32 cellular contexts compared by ENCODE assay signal in the genomic region with DNA sequence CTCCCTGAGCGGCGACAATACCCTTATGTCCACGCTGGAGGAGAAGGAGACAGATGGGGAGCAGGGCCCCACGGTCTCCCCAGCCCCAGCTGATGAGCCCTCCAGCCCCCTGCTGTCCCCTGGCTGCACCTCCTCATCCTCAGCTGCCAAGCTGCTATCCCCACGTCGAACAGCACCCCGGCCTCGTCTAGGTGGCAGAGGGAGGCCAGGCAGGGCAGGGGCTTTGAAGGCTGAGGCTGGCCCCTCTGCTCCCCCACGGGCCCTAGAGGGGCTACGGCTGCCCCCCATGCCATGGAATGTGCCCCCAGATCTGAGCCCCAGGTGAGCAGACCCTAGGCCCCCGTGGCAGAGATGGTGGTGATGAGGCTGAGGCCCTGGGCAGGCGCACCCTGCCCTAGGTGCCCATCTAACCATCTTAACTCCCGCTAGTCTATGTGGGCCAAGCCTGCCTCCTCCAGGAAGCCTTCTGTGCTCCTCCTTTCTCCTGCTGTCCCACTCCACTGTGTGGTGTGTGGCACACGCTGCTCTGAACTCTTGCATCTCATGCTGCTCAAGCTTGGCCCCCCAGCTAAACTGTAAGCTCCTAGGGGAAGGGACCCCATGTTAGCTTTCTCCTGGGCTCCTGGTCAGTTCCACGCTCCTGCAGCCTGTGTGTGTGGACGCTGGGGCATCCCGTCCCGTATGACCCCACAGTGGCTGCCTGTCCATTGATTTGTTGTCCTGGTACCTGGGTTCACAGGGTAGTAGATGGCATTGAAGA. TPM values are rescaled to one million over a fixed set of nuclear protein-coding genes. Genes with fewer than 3 reads are reported as not detected.
A peak's percentile ranks its signal among the peaks of the same experiment; 100 is the strongest.
DNase-seq lines count a peak whose midpoint lies in the region; ATAC-seq, FAIRE-seq and TF ChIP-seq lines count a peak whose summit lies in the region.
"Had no signal": no experiment of that assay in that cellular context is flagged by ENCODE, and none has a peak within 500 bp of the region (broad histone marks: within the 10 kb centered on the region; RNA-seq: fewer than 3 reads in every experiment).

No MANE protein-coding gene starts in this region.

- H4K91ac ChIP-seq in H9 (ENCODE audit: insufficient read length, low read depth, low read length) = no peak overlapping the region

- peaks cover 15% of the 10 kb centered on the region for H3K36me3 Mint-ChIP-seq in activated naive CD8-positive, alpha-beta T cell treated with anti-CD3 and anti-CD28 coated beads, Interleukin-2, amount 10 ng/mL, durations not matched to agents 7 days and 5 days
- H3K36me3 Mint-ChIP-seq in activated naive CD8-positive, alpha-beta T cell treated with anti-CD3 and anti-CD28 coated beads for 36 hours = peaks cover 9% of the 10 kb centered on the region
- peaks cover 15 to 34% (median 34%) of the 10 kb centered on the region in 3 experiments; a peak in 6 of 7 replicates for H3K36me3 Mint-ChIP-seq in H9 (ENCODE audit: insufficient read depth in 1 of 3, low read depth in 3 of 3)
- peaks cover 32% of the 10 kb centered on the region for H3K36me3 Mint-ChIP-seq in stimulated activated effector memory CD8-positive, alpha-beta T cell treated with anti-CD3 and anti-CD28 coated beads, Interleukin-12 subunit alpha, Interleukin-12 subunit beta, amount 100 ng/mL, for 72 hours

- H3K56ac ChIP-seq in H9 (ENCODE audit: insufficient read length, low read depth, low read length) = no peak overlapping the region

- no peaks in the 10 kb centered on the region for H3K9me3 ChIP-seq in H9 (ENCODE audit: control insufficient read depth, low read depth, low read length)
- H3K9me3 ChIP-seq in kidney (ENCODE audit: control insufficient read depth in 1 of 2, low read length in 2 of 2) = no peaks in the 10 kb centered on the region
- H3K9me3 ChIP-seq in gastrocnemius medialis = no peaks in the 10 kb centered on the region
- H3K9me3 ChIP-seq: MG63, SJSA1, testis had no signal

- H3K4me3 ChIP-seq in kidney (ENCODE audit: low read length in 2 of 2) (no peak overlapping the region), gastrocnemius medialis (no peak overlapping the region)
- H3K4me3 ChIP-seq: GM23248, MG63, SJSA1, testis had no signal

- H3K14ac ChIP-seq in H9 (ENCODE audit: insufficient read depth, low read length) = no peak overlapping the region; the same call in 1 of the 2 replicates

- H3K9me3 Mint-ChIP-seq in activated naive CD8-positive, alpha-beta T cell treated with anti-CD3 and anti-CD28 coated beads, Interleukin-2, amount 10 ng/mL, durations not matched to agents 7 days and 5 days = no peaks in the 10 kb centered on the region
- H3K9me3 Mint-ChIP-seq in activated naive CD8-positive, alpha-beta T cell treated with anti-CD3 and anti-CD28 coated beads for 36 hours = no peaks in the 10 kb centered on the region
- no peaks in the 10 kb centered on the region; a peak in 1 of 5 replicates for H3K9me3 Mint-ChIP-seq in H9
- no peaks in the 10 kb centered on the region for H3K9me3 Mint-ChIP-seq in stimulated activated effector memory CD8-positive, alpha-beta T cell treated with anti-CD3 and anti-CD28 coated beads, Interleukin-12 subunit alpha, Interleukin-12 subunit beta, amount 100 ng/mL, for 72 hours
- H3K9me3 Mint-ChIP-seq: activated CD4-positive, alpha-beta T cell treated with anti-CD3 and anti-CD28 coated beads, Interleukin-2, amount 10 ng/mL, durations not matched to agents 7 days and 5 days; activated naive CD8-positive, alpha-beta T cell treated with anti-CD3 and anti-CD28 coated beads, Interleukin-2, amount 50 U/mL, for 24 hours; CD4-positive, CD25-positive, alpha-beta regulatory T cell; naive B cell; stimulated activated memory B cell treated with anti-CD40 and anti-IgM and Interleukin-4, amounts not matched to agents 10 μg/mL and 1 μg/mL and 100 μg/mL, for 72 hours; WTC11 had no signal

- no peak for TF ChIP-seq POLR2A in gastrocnemius medialis (IDR thresholded peaks at IDR 0.05)

- no peak overlapping the region for H2BK15ac ChIP-seq in H9 (ENCODE audit: low read depth, low read length)

- peaks cover 22 to 24% of the 10 kb centered on the region in 2 donors for H3K36me3 ChIP-seq in kidney (ENCODE audit: control insufficient read depth in 1 of 2, insufficient read depth in 2 of 2, low read length in 2 of 2)
- peaks cover 0 to 48% of the 10 kb centered on the region in 2 donors for H3K36me3 ChIP-seq in gastrocnemius medialis

- WGBS in H9 (ENCODE audit: extremely low coverage, insufficient read length, low lambda C conversion rate) = no CpG with 5 or more reads among the region's 18 CpGs

- intact Hi-C loops in kidney (cut with DNase I) = no loop called here
- intact Hi-C loops in gastrocnemius medialis (cut with DNase I; ENCODE audit: low total_unique reads) = no loop called here

- no peaks in the 10 kb centered on the region for H3K4me1 ChIP-seq in H9 (ENCODE audit: insufficient read depth, low read length)
- peaks cover 14 to 17% of the 10 kb centered on the region in 2 donors for H3K4me1 ChIP-seq in kidney (ENCODE audit: control insufficient read depth in 1 of 2, insufficient read depth in 1 of 2, low read depth in 1 of 2, low read length in 2 of 2)
- H3K4me1 ChIP-seq in gastrocnemius medialis = peaks cover 10 to 13% of the 10 kb centered on the region in 2 donors
- H3K4me1 ChIP-seq: SJSA1, testis had no signal

- no peak overlapping the region for H2AK5ac ChIP-seq in H9 (ENCODE audit: insufficient read length, low read length)

- no peak overlapping the region for H2BK12ac ChIP-seq in H9 (ENCODE audit: insufficient read length, low read depth, low read length)

- H4K5ac ChIP-seq in H9 (ENCODE audit: insufficient read length, low read depth, low read length) = no peak overlapping the region

- ATAC-seq in activated naive CD8-positive, alpha-beta T cell treated with anti-CD3 and anti-CD28 coated beads, Interleukin-2, amount 10 ng/mL, durations not matched to agents 7 days and 5 days (ENCODE audit: low read depth) = no peak
- no peak for ATAC-seq in stimulated activated effector memory CD8-positive, alpha-beta T cell treated with anti-CD3 and anti-CD28 coated beads, Interleukin-12 subunit alpha, Interleukin-12 subunit beta, amount 100 ng/mL, for 72 hours
- ATAC-seq in GM21717 (IDR thresholded peaks at IDR 0.05; ENCODE audit: unreplicated experiment) (no peak), gastrocnemius medialis (no peak)
- ATAC-seq: activated naive CD8-positive, alpha-beta T cell treated with anti-CD3 and anti-CD28 coated beads, Interleukin-2, amount 50 U/mL, for 24 hours; stimulated activated memory B cell treated with anti-CD40 and anti-IgM and Interleukin-4, amounts not matched to agents 10 μg/mL and 1 μg/mL and 100 μg/mL, for 72 hours; WTC11 had no signal

- H2BK5ac ChIP-seq in H9 (ENCODE audit: insufficient read length, low read length) = no peak overlapping the region

- no peaks in the 10 kb centered on the region for H3K27me3 Mint-ChIP-seq in activated naive CD8-positive, alpha-beta T cell treated with anti-CD3 and anti-CD28 coated beads, Interleukin-2, amount 10 ng/mL, durations not matched to agents 7 days and 5 days
- no peaks in the 10 kb centered on the region for H3K27me3 Mint-ChIP-seq in activated naive CD8-positive, alpha-beta T cell treated with anti-CD3 and anti-CD28 coated beads for 36 hours
- peaks cover 18% of the 10 kb centered on the region for H3K27me3 Mint-ChIP-seq in H9 (ENCODE audit: low read depth)

- no peak overlapping the region for H3K4me2 ChIP-seq in H9 (ENCODE audit: insufficient read depth, insufficient read length, low read length)

- no peak overlapping the region for H3K4me3 Mint-ChIP-seq in activated naive CD8-positive, alpha-beta T cell treated with anti-CD3 and anti-CD28 coated beads, Interleukin-2, amount 10 ng/mL, durations not matched to agents 7 days and 5 days
- H3K4me3 Mint-ChIP-seq in activated naive CD8-positive, alpha-beta T cell treated with anti-CD3 and anti-CD28 coated beads for 36 hours = no peak overlapping the region
- no peak overlapping the region for H3K4me3 Mint-ChIP-seq in H9
- H3K4me3 Mint-ChIP-seq in stimulated activated effector memory CD8-positive, alpha-beta T cell treated with anti-CD3 and anti-CD28 coated beads, Interleukin-12 subunit alpha, Interleukin-12 subunit beta, amount 100 ng/mL, for 72 hours = no peak overlapping the region
- H3K4me3 Mint-ChIP-seq: activated CD4-positive, alpha-beta T cell treated with anti-CD3 and anti-CD28 coated beads, Interleukin-2, amount 10 ng/mL, durations not matched to agents 7 days and 5 days; activated naive CD8-positive, alpha-beta T cell treated with anti-CD3 and anti-CD28 coated beads, Interleukin-2, amount 50 U/mL, for 24 hours; naive B cell; stimulated activated memory B cell treated with anti-CD40 and anti-IgM and Interleukin-4, amounts not matched to agents 10 μg/mL and 1 μg/mL and 100 μg/mL, for 72 hours; WTC11 had no signal

- H3K9ac ChIP-seq in H9 (ENCODE audit: extremely low read depth, insufficient read length, low read length) (no peak overlapping the region), kidney (ENCODE audit: low read length in 2 of 2) (no peak overlapping the region)
- H3K9ac ChIP-seq: GM23248 had no signal

- TF ChIP-seq CTCF in H9 (conservative IDR thresholded peaks at IDR 0.05) (no peak), kidney (IDR thresholded peaks at IDR 0.05; ENCODE audit: borderline replicate concordance, extremely low read depth, insufficient read depth) (no peak), gastrocnemius medialis (IDR thresholded peaks at IDR 0.05 in 4 of 5, conservative IDR thresholded peaks at IDR 0.05 in 1 of 5) (no peak)

- H4K8ac ChIP-seq in H9 (replicated peaks; ENCODE audit: insufficient read length, low read depth, low read length) = no peak overlapping the region

- no peaks in the 10 kb centered on the region for H3K79me1 ChIP-seq in H9 (ENCODE audit: insufficient read depth, low read depth, low read length, poor library complexity, severe bottlenecking)

- H3T11ph ChIP-seq in H9 (ENCODE audit: low read length) = no peak overlapping the region

- peaks cover 14% of the 10 kb centered on the region for H3K4me1 Mint-ChIP-seq in activated naive CD8-positive, alpha-beta T cell treated with anti-CD3 and anti-CD28 coated beads, Interleukin-2, amount 10 ng/mL, durations not matched to agents 7 days and 5 days
- peaks cover 18% of the 10 kb centered on the region for H3K4me1 Mint-ChIP-seq in activated naive CD8-positive, alpha-beta T cell treated with anti-CD3 and anti-CD28 coated beads for 36 hours
- H3K4me1 Mint-ChIP-seq in H9 = no peaks in the 10 kb centered on the region
- H3K4me1 Mint-ChIP-seq in stimulated activated effector memory CD8-positive, alpha-beta T cell treated with anti-CD3 and anti-CD28 coated beads, Interleukin-12 subunit alpha, Interleukin-12 subunit beta, amount 100 ng/mL, for 72 hours = peaks cover 3% of the 10 kb centered on the region
- H3K4me1 Mint-ChIP-seq: WTC11 had no signal

- peak overlapping the region; percentile 80 for H3K27ac Mint-ChIP-seq in activated naive CD8-positive, alpha-beta T cell treated with anti-CD3 and anti-CD28 coated beads, Interleukin-2, amount 10 ng/mL, durations not matched to agents 7 days and 5 days
- H3K27ac Mint-ChIP-seq in activated naive CD8-positive, alpha-beta T cell treated with anti-CD3 and anti-CD28 coated beads for 36 hours = no peak overlapping the region
- H3K27ac Mint-ChIP-seq in H9 = peak overlapping the region in 2 of 3 experiments; percentile 10 to 76; a peak in 3 of 7 replicates
- H3K27ac Mint-ChIP-seq in stimulated activated effector memory CD8-positive, alpha-beta T cell treated with anti-CD3 and anti-CD28 coated beads, Interleukin-12 subunit alpha, Interleukin-12 subunit beta, amount 100 ng/mL, for 72 hours = peak overlapping the region; percentile 68
- H3K27ac Mint-ChIP-seq: activated naive CD8-positive, alpha-beta T cell treated with anti-CD3 and anti-CD28 coated beads, Interleukin-2, amount 50 U/mL, for 24 hours; stimulated activated memory B cell treated with anti-CD40 and anti-IgM and Interleukin-4, amounts not matched to agents 10 μg/mL and 1 μg/mL and 100 μg/mL, for 72 hours; WTC11 had no signal

- in situ Hi-C loops in gastrocnemius medialis (cut with MboI; ENCODE audit: low sequenced_read_pairs in 4 of 4) = no loop called here

- DNase-seq in activated naive CD8-positive, alpha-beta T cell treated with anti-CD3 and anti-CD28 coated beads, Interleukin-2, amount 10 ng/mL, durations not matched to agents 7 days and 5 days = no peak
- no peak for DNase-seq in activated naive CD8-positive, alpha-beta T cell treated with anti-CD3 and anti-CD28 coated beads for 36 hours
- DNase-seq in H9 (no peak), kidney (peak; percentile 50), gastrocnemius medialis (no peak)
- no peak for DNase-seq in stimulated activated effector memory CD8-positive, alpha-beta T cell treated with anti-CD3 and anti-CD28 coated beads, Interleukin-12 subunit alpha, Interleukin-12 subunit beta, amount 100 ng/mL, for 72 hours (ENCODE audit: low spot score in 2 of 2)
- DNase-seq in activated CD4-positive, alpha-beta T cell treated with anti-CD3 and anti-CD28 coated beads for 48 hours = no peak
- DNase-seq: activated CD4-positive, alpha-beta T cell treated with anti-CD3 and anti-CD28 coated beads, Interleukin-2, amount 10 ng/mL, durations not matched to agents 7 days and 5 days; activated effector memory CD4-positive, alpha-beta T cell treated with anti-CD3 and anti-CD28 coated beads, Interleukin-2, amount 50 U/mL, for 16 hours; activated naive CD8-positive, alpha-beta T cell treated with anti-CD3 and anti-CD28 coated beads, Interleukin-2, amount 50 U/mL, for 24 hours; activated T-cell treated with anti-CD3 and anti-CD28 coated beads, Interleukin-2, amount 50 U/mL, for 1 hour; caudate nucleus; CD4-positive, CD25-positive, alpha-beta regulatory T cell; cortex of kidney; EL; erythroblast; GM23248; KG1; MG63; midbrain; naive B cell; NCI-H1105; NCI-H187; occipital lobe; T-helper 1 cell; testis had no signal

- no peaks in the 10 kb centered on the region for H3K79me2 ChIP-seq in H9 (ENCODE audit: insufficient read depth, low read length)

- no peak overlapping the region for H2BK120ac ChIP-seq in H9 (ENCODE audit: low read depth, low read length, poor library complexity, severe bottlenecking)

- H4K20me1 ChIP-seq in H9 (ENCODE audit: control insufficient read depth, insufficient read depth, insufficient read length) = no peaks in the 10 kb centered on the region

- no peak overlapping the region for H3K18ac ChIP-seq in H9 (ENCODE audit: insufficient read length, low read depth, low read length)

- POLR2A ChIA-PET in activated naive CD8-positive, alpha-beta T cell treated with anti-CD3 and anti-CD28 coated beads, Interleukin-2, amount 10 ng/mL, durations not matched to agents 7 days and 5 days (lab: Charles Lee) = interaction anchor here (0.7 to 1.5 kb wide), 4 partner anchors 11 to 422 kb away, joined by 3 to 5 read pairs (median 4); no protein-coding TSS in a partner anchor

- H3K23me2 ChIP-seq in H9 (ENCODE audit: insufficient read length, low read depth, low read length, poor library complexity, severe bottlenecking) = no peaks in the 10 kb centered on the region

- H2AFZ ChIP-seq in H9 (ENCODE audit: low read length) = no peak overlapping the region
- H2AFZ ChIP-seq: GM23248 had no signal

- no peak for FAIRE-seq in kidney (lab: Jason Lieb, UNC)
- FAIRE-seq: HTR-8/SVneo, islet of Langerhans had no signal

- H3K23ac ChIP-seq in H9 (ENCODE audit: insufficient read length, low read depth, low read length) = no peak overlapping the region

- H2BK20ac ChIP-seq in H9 (ENCODE audit: low read depth, low read length, poor library complexity, severe bottlenecking) = no peak overlapping the region

- H3K27ac ChIP-seq in H9 (ENCODE audit: insufficient read length, low read depth, low read length) = no peak overlapping the region
- no peak overlapping the region for H3K27ac ChIP-seq in kidney (ENCODE audit: low read depth in 2 of 2, low read length in 2 of 2)
- no peak overlapping the region for H3K27ac ChIP-seq in gastrocnemius medialis
- H3K27ac ChIP-seq: GM23248, SJSA1, testis had no signal

- H3K27me3 ChIP-seq in H9 (ENCODE audit: insufficient read depth, low read length) (no peaks in the 10 kb centered on the region), gastrocnemius medialis (no peaks in the 10 kb centered on the region)
- H3K27me3 ChIP-seq: MG63, testis had no signal

- H3K4ac ChIP-seq in H9 (ENCODE audit: low read depth, low read length) = no peak overlapping the region

RNA-seq across cellular contexts. Expression of a gene that starts 12.1 kb away (rescaled TPM):
- total RNA-seq in activated naive CD8-positive, alpha-beta T cell treated with anti-CD3 and anti-CD28 coated beads, Interleukin-2, amount 10 ng/mL, durations not matched to agents 7 days and 5 days = 10 to 100 TPM; 83.8 to 83.9 TPM
- 10 to 100 TPM; 73.6 to 78.2 TPM for total RNA-seq in activated naive CD8-positive, alpha-beta T cell treated with anti-CD3 and anti-CD28 coated beads for 36 hours
- total RNA-seq in H9 (2021) (98.7 and 103 TPM in 2 replicates), kidney (66.8 TPM), gastrocnemius medialis (10 to 100 TPM; 28.7 to 62.0 (median 34.6) TPM)
- 60.4 TPM for polyA plus RNA-seq in kidney (ENCODE audit: insufficient read depth, low read depth, low replicate concordance)

RNA-seq across cellular contexts. Expression of a gene that starts 17.0 kb away (rescaled TPM):
- total RNA-seq in activated naive CD8-positive, alpha-beta T cell treated with anti-CD3 and anti-CD28 coated beads, Interleukin-2, amount 10 ng/mL, durations not matched to agents 7 days and 5 days = 1 to 10 TPM; 5.4 to 5.8 TPM
- total RNA-seq in activated naive CD8-positive, alpha-beta T cell treated with anti-CD3 and anti-CD28 coated beads for 36 hours = 10 to 100 TPM; 10.2 to 10.9 TPM
- total RNA-seq in H9 (2021) (0.26 and 0.39 TPM in 2 replicates), kidney (2.8 TPM), gastrocnemius medialis (not detected)
- 1.4 TPM for polyA plus RNA-seq in kidney (ENCODE audit: insufficient read depth, low read depth, low replicate concordance)
- total RNA-seq: GM23248 had no signal

RNA-seq across cellular contexts. Expression of a gene that starts 49.6 kb away (rescaled TPM):
- under 1 TPM; 0.11 to 0.20 TPM for total RNA-seq in activated naive CD8-positive, alpha-beta T cell treated with anti-CD3 and anti-CD28 coated beads, Interleukin-2, amount 10 ng/mL, durations not matched to agents 7 days and 5 days
- under 1 TPM; 0.14 to 0.41 TPM for total RNA-seq in activated naive CD8-positive, alpha-beta T cell treated with anti-CD3 and anti-CD28 coated beads for 36 hours
- total RNA-seq in H9 (2021) (0.42 and 0.46 TPM in 2 replicates), kidney (0.85 TPM), gastrocnemius medialis (1 to 10 TPM in 1 of 4 donors, under 1 TPM in 3; 0.31 to 1.0 (median 0.70) TPM)
- polyA plus RNA-seq in kidney (ENCODE audit: insufficient read depth, low read depth, low replicate concordance) = 0.34 TPM
- total RNA-seq: CD4-positive, CD25-positive, alpha-beta regulatory T cell; occipital lobe had no signal
